In genomic region chr4:7399433-7400234, GRCh38 we compare ENCODE assay signal across 25 cellular contexts. TPM values are rescaled to one million over a fixed set of nuclear protein-coding genes. Genes with fewer than 3 reads are reported as not detected.
"Had no signal": no experiment of that assay in that cellular context is flagged by ENCODE, and none has a peak within 500 bp of the region (broad histone marks: within the 10 kb centered on the region; RNA-seq: fewer than 3 reads in every experiment).

No MANE protein-coding gene starts in this region.

- H3K27ac ChIP-seq: body of pancreas, foreskin keratinocyte, hepatocyte, lower lobe of right lung, thyroid gland had no signal

- H3K4me3 ChIP-seq: body of pancreas, hepatocyte, lower lobe of right lung, smooth muscle cell, thyroid gland had no signal

- H3K4me1 Mint-ChIP-seq: activated CD4-positive, alpha-beta T cell treated with anti-CD3 and anti-CD28 coated beads for 36 hours; WTC11 had no signal

- H3K27me3 ChIP-seq: body of pancreas, hepatocyte, thyroid gland had no signal

- FAIRE-seq: colon, TTC549 had no signal

- H3K79me2 ChIP-seq: hepatocyte had no signal

- H3K36me3 ChIP-seq: lower lobe of right lung, thyroid gland had no signal

- H3K4me2 ChIP-seq: hepatocyte, smooth muscle cell had no signal

- H3K4me3 Mint-ChIP-seq: activated CD4-positive, alpha-beta memory T cell treated with anti-CD3 and anti-CD28 coated beads for 36 hours; activated CD4-positive, alpha-beta T cell treated with anti-CD3 and anti-CD28 coated beads for 36 hours; nephron; stimulated activated effector memory CD8-positive, alpha-beta T cell treated with anti-CD3 and anti-CD28 coated beads, Interleukin-12 subunit alpha, Interleukin-12 subunit beta, amount 100 ng/mL, for 72 hours; WTC11 had no signal

- H3K9me3 ChIP-seq: body of pancreas, lower lobe of right lung, thyroid gland had no signal

- ATAC-seq: activated CD4-positive, alpha-beta T cell treated with anti-CD3 and anti-CD28 coated beads for 36 hours; body of pancreas; foreskin keratinocyte; left colon; lower lobe of right lung; right cardiac atrium; stimulated activated effector memory CD8-positive, alpha-beta T cell treated with anti-CD3 and anti-CD28 coated beads, Interleukin-12 subunit alpha, Interleukin-12 subunit beta, amount 100 ng/mL, for 72 hours; WTC11 had no signal

- H3K9me3 Mint-ChIP-seq: activated CD4-positive, alpha-beta memory T cell treated with anti-CD3 and anti-CD28 coated beads for 36 hours had no signal

- H3K27ac Mint-ChIP-seq: activated CD4-positive, alpha-beta memory T cell treated with anti-CD3 and anti-CD28 coated beads for 36 hours; activated CD4-positive, alpha-beta T cell treated with anti-CD3 and anti-CD28 coated beads for 36 hours; nephron; progenitor cell of endocrine pancreas; stimulated activated effector memory CD8-positive, alpha-beta T cell treated with anti-CD3 and anti-CD28 coated beads, Interleukin-12 subunit alpha, Interleukin-12 subunit beta, amount 100 ng/mL, for 72 hours; WTC11 had no signal

- H2AFZ ChIP-seq: hepatocyte had no signal

- H3K36me3 Mint-ChIP-seq: activated CD4-positive, alpha-beta memory T cell treated with anti-CD3 and anti-CD28 coated beads for 36 hours; stimulated activated effector memory CD8-positive, alpha-beta T cell treated with anti-CD3 and anti-CD28 coated beads, Interleukin-12 subunit alpha, Interleukin-12 subunit beta, amount 100 ng/mL, for 72 hours; WTC11 had no signal

- DNase-seq: activated CD4-positive, alpha-beta memory T cell treated with anti-CD3 and anti-CD28 coated beads for 36 hours; activated CD4-positive, alpha-beta T cell treated with anti-CD3 and anti-CD28 coated beads for 36 hours; activated naive CD4-positive, alpha-beta T cell; activated T-cell treated with anti-CD3 and anti-CD28 coated beads, Interleukin-2, amount 50 U/mL, for 48 hours; caudate nucleus; foreskin keratinocyte; lower lobe of right lung; occipital lobe; right cardiac atrium; stimulated activated CD4-positive, alpha-beta T cell treated with anti-CD3 and anti-CD28 coated beads, Interleukin-4, amount 100 ng/mL, for 24 hours had no signal

RNA-seq across cellular contexts. Expression of gene PSAPL1, which starts 35.1 kb away (rescaled TPM):
- total RNA-seq: activated CD4-positive, alpha-beta memory T cell treated with anti-CD3 and anti-CD28 coated beads for 36 hours; activated CD4-positive, alpha-beta T cell treated with anti-CD3 and anti-CD28 coated beads for 36 hours; epithelial cell of proximal tubule; fibroblast of lung; foreskin keratinocyte; left colon; lower lobe of right lung; occipital lobe; right cardiac atrium; smooth muscle cell; T-helper 2 cell treated with Interferon-gamma antibody and Interleukin-4, amounts not matched to agents 100 ng/mL and 5 ng/mL, for 36 hours; thyroid gland; WTC11 had no signal
- polyA plus RNA-seq: fibroblast of lung, right cardiac atrium, smooth muscle cell, urinary bladder had no signal
